ENCODE assay signal across 28 cellular contexts in genomic region chr5:119402555-119402954, GRCh38. TPM values are rescaled to one million over a fixed set of nuclear protein-coding genes. Genes with fewer than 3 reads are reported as not detected.
A peak's percentile ranks its signal among the peaks of the same experiment; 100 is the strongest.
DNase-seq lines count a peak whose midpoint lies in the region; ATAC-seq and TF ChIP-seq lines count a peak whose summit lies in the region.
"Had no signal": no experiment of that assay in that cellular context is flagged by ENCODE, and none has a peak within 500 bp of the region (broad histone marks: within the 10 kb centered on the region; RNA-seq: fewer than 3 reads in every experiment).

No MANE protein-coding gene starts in this region.

- no peaks in the 10 kb centered on the region for H3K27me3 Mint-ChIP-seq in stimulated activated naive CD8-positive, alpha-beta T cell treated with anti-CD3 and anti-CD28 coated beads, Interleukin-15, Interleukin-2, amounts not matched to agents 100 ng/mL and 50 ng/mL, for 24 hours
- no peaks in the 10 kb centered on the region for H3K27me3 Mint-ChIP-seq in stimulated activated naive CD8-positive, alpha-beta T cell treated with anti-CD3 and anti-CD28 coated beads, Interleukin-15, amount 100 ng/mL, for 72 hours
- H3K27me3 Mint-ChIP-seq in activated naive CD8-positive, alpha-beta T cell treated with anti-CD3 and anti-CD28 coated beads, Interleukin-2, amount 50 U/mL, for 24 hours = no peaks in the 10 kb centered on the region
- H3K27me3 Mint-ChIP-seq in stimulated activated naive B cell treated with anti-CD40 and anti-IgM and Interleukin-4, amounts not matched to agents 10 μg/mL and 1 μg/mL and 100 μg/mL, for 72 hours = no peaks in the 10 kb centered on the region
- H3K27me3 Mint-ChIP-seq in effector memory CD8-positive, alpha-beta T cell = no peaks in the 10 kb centered on the region

- DNase-seq in stimulated activated naive CD8-positive, alpha-beta T cell treated with anti-CD3 and anti-CD28 coated beads, Interleukin-15, amount 100 ng/mL, for 72 hours = no peak
- DNase-seq in activated naive CD8-positive, alpha-beta T cell treated with anti-CD3 and anti-CD28 coated beads, Interleukin-2, amount 50 U/mL, for 24 hours = no peak
- DNase-seq in mesendoderm = peak; percentile 31
- no peak for DNase-seq in stimulated activated naive B cell treated with anti-CD40 and anti-IgM and Interleukin-4, amounts not matched to agents 10 μg/mL and 1 μg/mL and 100 μg/mL, for 72 hours
- no peak for DNase-seq in erythroblast (lab: John Stamatoyannopoulos, UW)
- DNase-seq in RPMI8226 = no peak
- DNase-seq in effector memory CD8-positive, alpha-beta T cell = no peak
- DNase-seq: activated CD8-positive, alpha-beta memory T cell treated with anti-CD3 and anti-CD28 coated beads for 24 hours; activated naive CD4-positive, alpha-beta T cell treated with Interleukin-2 at 50 U/mL for 16 hours; activated T-cell treated with anti-CD3 and anti-CD28 coated beads, Interleukin-2, amount 50 U/mL, for 4 hours; AML-193; anterior cingulate cortex; CD8-positive, alpha-beta T cell; DMS 273 treated with DMSO at 0.1 percent for 48 hours; EL; H7; mesenchymal stem cell; NCI-H2081; NCI-H226; NCI-H69; ovary; stimulated activated CD8-positive, alpha-beta memory T cell treated with anti-CD3 and anti-CD28 coated beads, Interleukin-4, amount 100 ng/mL, for 48 hours; T-helper 1 cell; upper lobe of left lung had no signal

- H3K79me2 ChIP-seq in mesendoderm (ENCODE audit: control insufficient read depth, insufficient read depth, low read length) = no peaks in the 10 kb centered on the region

- H3K4me2 ChIP-seq in mesendoderm (ENCODE audit: low read length) = no peak overlapping the region
- H3K4me2 ChIP-seq: A549 had no signal

- H3K36me3 Mint-ChIP-seq in stimulated activated naive CD8-positive, alpha-beta T cell treated with anti-CD3 and anti-CD28 coated beads, Interleukin-15, Interleukin-2, amounts not matched to agents 100 ng/mL and 50 ng/mL, for 24 hours (ENCODE audit: low read depth) = peaks cover 10% of the 10 kb centered on the region
- peaks cover 8% of the 10 kb centered on the region for H3K36me3 Mint-ChIP-seq in activated naive CD8-positive, alpha-beta T cell treated with anti-CD3 and anti-CD28 coated beads, Interleukin-2, amount 50 U/mL, for 24 hours (ENCODE audit: low read depth)
- H3K36me3 Mint-ChIP-seq in stimulated activated naive B cell treated with anti-CD40 and anti-IgM and Interleukin-4, amounts not matched to agents 10 μg/mL and 1 μg/mL and 100 μg/mL, for 72 hours = peaks cover 2 to 9% of the 10 kb centered on the region in 2 donors
- H3K36me3 Mint-ChIP-seq in effector memory CD8-positive, alpha-beta T cell (ENCODE audit: insufficient read depth) = no peaks in the 10 kb centered on the region
- H3K36me3 Mint-ChIP-seq: CD8-positive, alpha-beta T cell had no signal

- no peak overlapping the region for H2BK15ac ChIP-seq in mesendoderm (replicated peaks; ENCODE audit: low read depth)

- no peak overlapping the region for H3K4me3 Mint-ChIP-seq in stimulated activated naive CD8-positive, alpha-beta T cell treated with anti-CD3 and anti-CD28 coated beads, Interleukin-15, Interleukin-2, amounts not matched to agents 100 ng/mL and 50 ng/mL, for 24 hours
- no peak overlapping the region for H3K4me3 Mint-ChIP-seq in stimulated activated naive CD8-positive, alpha-beta T cell treated with anti-CD3 and anti-CD28 coated beads, Interleukin-15, amount 100 ng/mL, for 72 hours
- no peak overlapping the region for H3K4me3 Mint-ChIP-seq in activated naive CD8-positive, alpha-beta T cell treated with anti-CD3 and anti-CD28 coated beads, Interleukin-2, amount 50 U/mL, for 24 hours
- H3K4me3 Mint-ChIP-seq in stimulated activated naive B cell treated with anti-CD40 and anti-IgM and Interleukin-4, amounts not matched to agents 10 μg/mL and 1 μg/mL and 100 μg/mL, for 72 hours = no peak overlapping the region
- H3K4me3 Mint-ChIP-seq in effector memory CD8-positive, alpha-beta T cell = no peak overlapping the region
- H3K4me3 Mint-ChIP-seq: activated T-cell treated with anti-CD3 and anti-CD28 coated beads, Interleukin-2, amount 50 U/mL, for 4 hours; CD8-positive, alpha-beta T cell had no signal

- H2AK5ac ChIP-seq in mesendoderm (ENCODE audit: low read length) = no peak overlapping the region

- no peak overlapping the region for H3K56ac ChIP-seq in mesendoderm (ENCODE audit: low read length)

- no peak overlapping the region for H3K9ac ChIP-seq in mesendoderm (ENCODE audit: low read length)

- ATAC-seq in stimulated activated naive CD8-positive, alpha-beta T cell treated with anti-CD3 and anti-CD28 coated beads, Interleukin-15, amount 100 ng/mL, for 72 hours = no peak
- no peak for ATAC-seq in activated naive CD8-positive, alpha-beta T cell treated with anti-CD3 and anti-CD28 coated beads, Interleukin-2, amount 50 U/mL, for 24 hours
- ATAC-seq in stimulated activated naive B cell treated with anti-CD40 and anti-IgM and Interleukin-4, amounts not matched to agents 10 μg/mL and 1 μg/mL and 100 μg/mL, for 72 hours (replicated peaks) = no peak
- ATAC-seq in effector memory CD8-positive, alpha-beta T cell (replicated peaks) = no peak
- ATAC-seq: A549; activated T-cell treated with anti-CD3 and anti-CD28 coated beads, Interleukin-2, amount 50 U/mL, for 4 hours; CD8-positive, alpha-beta T cell had no signal

- no peak overlapping the region for H4K5ac ChIP-seq in mesendoderm (ENCODE audit: low read length)

- WGBS in mesendoderm (ENCODE audit: extremely low coverage, insufficient coverage, low lambda C conversion rate) = no CpG with 5 or more reads among the region's 4 CpGs

- H2BK5ac ChIP-seq in mesendoderm (ENCODE audit: low read length) = no peak overlapping the region

- no peak overlapping the region for H3K4me3 ChIP-seq in mesendoderm (ENCODE audit: low read length)
- H3K4me3 ChIP-seq: A549, ovary, upper lobe of left lung had no signal

- no peaks in the 10 kb centered on the region for H3K9me3 Mint-ChIP-seq in stimulated activated naive CD8-positive, alpha-beta T cell treated with anti-CD3 and anti-CD28 coated beads, Interleukin-15, Interleukin-2, amounts not matched to agents 100 ng/mL and 50 ng/mL, for 24 hours
- H3K9me3 Mint-ChIP-seq in stimulated activated naive CD8-positive, alpha-beta T cell treated with anti-CD3 and anti-CD28 coated beads, Interleukin-15, amount 100 ng/mL, for 72 hours = no peaks in the 10 kb centered on the region
- no peaks in the 10 kb centered on the region for H3K9me3 Mint-ChIP-seq in activated naive CD8-positive, alpha-beta T cell treated with anti-CD3 and anti-CD28 coated beads, Interleukin-2, amount 50 U/mL, for 24 hours
- no peaks in the 10 kb centered on the region for H3K9me3 Mint-ChIP-seq in stimulated activated naive B cell treated with anti-CD40 and anti-IgM and Interleukin-4, amounts not matched to agents 10 μg/mL and 1 μg/mL and 100 μg/mL, for 72 hours
- no peaks in the 10 kb centered on the region for H3K9me3 Mint-ChIP-seq in effector memory CD8-positive, alpha-beta T cell
- H3K9me3 Mint-ChIP-seq: activated T-cell treated with anti-CD3 and anti-CD28 coated beads, Interleukin-2, amount 50 U/mL, for 4 hours; CD8-positive, alpha-beta T cell had no signal

- H3K79me1 ChIP-seq in mesendoderm (ENCODE audit: low read length) = no peaks in the 10 kb centered on the region

- no peaks in the 10 kb centered on the region for H3K27me3 ChIP-seq in mesendoderm (ENCODE audit: insufficient read depth, low read length, poor library complexity)
- H3K27me3 ChIP-seq: ovary, upper lobe of left lung had no signal

- peak overlapping the region; percentile 11 for H3K27ac Mint-ChIP-seq in stimulated activated naive CD8-positive, alpha-beta T cell treated with anti-CD3 and anti-CD28 coated beads, Interleukin-15, Interleukin-2, amounts not matched to agents 100 ng/mL and 50 ng/mL, for 24 hours
- H3K27ac Mint-ChIP-seq in stimulated activated naive CD8-positive, alpha-beta T cell treated with anti-CD3 and anti-CD28 coated beads, Interleukin-15, amount 100 ng/mL, for 72 hours = no peak overlapping the region
- H3K27ac Mint-ChIP-seq in activated naive CD8-positive, alpha-beta T cell treated with anti-CD3 and anti-CD28 coated beads, Interleukin-2, amount 50 U/mL, for 24 hours = peak overlapping the region; percentile 1
- peak overlapping the region; percentile 65 for H3K27ac Mint-ChIP-seq in stimulated activated naive B cell treated with anti-CD40 and anti-IgM and Interleukin-4, amounts not matched to agents 10 μg/mL and 1 μg/mL and 100 μg/mL, for 72 hours
- no peak overlapping the region for H3K27ac Mint-ChIP-seq in effector memory CD8-positive, alpha-beta T cell

- no peak overlapping the region for H3K27ac ChIP-seq in mesendoderm (ENCODE audit: low read depth, low read length)
- H3K27ac ChIP-seq: A549, epithelial cell of prostate, ovary, RWPE1, upper lobe of left lung had no signal

- no peak overlapping the region for H2BK120ac ChIP-seq in mesendoderm (ENCODE audit: low read depth, low read length)

- peaks cover 59% of the 10 kb centered on the region for H3K4me1 Mint-ChIP-seq in stimulated activated naive CD8-positive, alpha-beta T cell treated with anti-CD3 and anti-CD28 coated beads, Interleukin-15, Interleukin-2, amounts not matched to agents 100 ng/mL and 50 ng/mL, for 24 hours (ENCODE audit: low read depth)
- H3K4me1 Mint-ChIP-seq in stimulated activated naive CD8-positive, alpha-beta T cell treated with anti-CD3 and anti-CD28 coated beads, Interleukin-15, amount 100 ng/mL, for 72 hours = peaks cover 65% of the 10 kb centered on the region
- H3K4me1 Mint-ChIP-seq in activated naive CD8-positive, alpha-beta T cell treated with anti-CD3 and anti-CD28 coated beads, Interleukin-2, amount 50 U/mL, for 24 hours = peaks cover 60% of the 10 kb centered on the region
- H3K4me1 Mint-ChIP-seq in stimulated activated naive B cell treated with anti-CD40 and anti-IgM and Interleukin-4, amounts not matched to agents 10 μg/mL and 1 μg/mL and 100 μg/mL, for 72 hours = peaks cover 39 to 75% of the 10 kb centered on the region in 2 donors
- peaks cover 10 to 11% of the 10 kb centered on the region in 2 donors for H3K4me1 Mint-ChIP-seq in effector memory CD8-positive, alpha-beta T cell (ENCODE audit: low read depth in 2 of 2)

- no peak overlapping the region for H3K4ac ChIP-seq in mesendoderm (ENCODE audit: low read depth, low read length)

- no peak overlapping the region for H4K8ac ChIP-seq in mesendoderm (ENCODE audit: low read depth, low read length)

- no peak overlapping the region for H3K23ac ChIP-seq in mesendoderm (ENCODE audit: low read length)

- no peak for TF ChIP-seq POLR2A in erythroblast (IDR thresholded peaks at IDR 0.05; ENCODE audit: low read length)

- no peaks in the 10 kb centered on the region for H3K36me3 ChIP-seq in mesendoderm (ENCODE audit: control insufficient read depth, insufficient read depth, low read length)
- H3K36me3 ChIP-seq: ovary, upper lobe of left lung had no signal

- no peak overlapping the region for H3K18ac ChIP-seq in mesendoderm (ENCODE audit: low read length)

- no peaks in the 10 kb centered on the region for H3K4me1 ChIP-seq in mesendoderm (ENCODE audit: control insufficient read depth, low read depth, low read length)

RNA-seq across cellular contexts. Expression of gene TNFAIP8, which starts 46.7 kb away (rescaled TPM):
- 11.8 TPM for polyA plus RNA-seq in mesendoderm (2013, experiment 1 of 2)
- polyA plus RNA-seq in mesendoderm (2013, experiment 2 of 2) = 11.9 TPM

RNA-seq across cellular contexts. Expression of gene HSD17B4, which starts 49.7 kb away (rescaled TPM):
- 337 TPM for polyA plus RNA-seq in mesendoderm (2013, experiment 1 of 2)
- polyA plus RNA-seq in mesendoderm (2013, experiment 2 of 2) = 318 TPM

Comparison
In these comparisons a context has a peak if more than half of its experiments do, and no peak if none do; other contexts are left out.
1. H3K27ac Mint-ChIP-seq: peak in stimulated activated naive CD8-positive, alpha-beta T cell treated with anti-CD3 and anti-CD28 coated beads, Interleukin-15, Interleukin-2, amounts not matched to agents 100 ng/mL and 50 ng/mL, for 24 hours (single experiment), activated naive CD8-positive, alpha-beta T cell treated with anti-CD3 and anti-CD28 coated beads, Interleukin-2, amount 50 U/mL, for 24 hours (single experiment) and stimulated activated naive B cell treated with anti-CD40 and anti-IgM and Interleukin-4, amounts not matched to agents 10 μg/mL and 1 μg/mL and 100 μg/mL, for 72 hours (single experiment); none in stimulated activated naive CD8-positive, alpha-beta T cell treated with anti-CD3 and anti-CD28 coated beads, Interleukin-15, amount 100 ng/mL, for 72 hours (0 of 2) and effector memory CD8-positive, alpha-beta T cell (0 of 2).